19 cellular contexts compared by ENCODE assay signal in the genomic region with DNA sequence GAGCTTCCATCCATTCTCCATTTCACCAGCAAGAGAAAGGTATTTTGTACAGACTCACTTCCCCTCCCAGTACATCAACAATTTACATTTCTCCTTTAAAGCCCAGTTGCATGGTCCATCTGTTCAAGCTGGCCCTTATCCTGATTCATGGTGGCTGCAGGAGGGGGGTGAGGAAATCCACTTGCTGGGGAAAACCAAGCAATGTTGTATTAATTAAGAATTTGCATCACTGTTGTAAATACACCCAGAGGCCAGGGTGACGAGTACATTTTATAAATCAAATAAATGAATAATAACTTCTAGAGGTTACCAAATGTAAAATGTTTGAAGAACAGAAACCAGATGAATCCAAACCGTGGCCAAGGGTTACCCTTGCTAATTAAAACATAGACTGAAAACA.
"Had no signal": no experiment of that assay in that cellular context is flagged by ENCODE, and none has a peak within 500 bp of the region (broad histone marks: within the 10 kb centered on the region; RNA-seq: fewer than 3 reads in every experiment).

No MANE protein-coding gene starts in this region.

- H3K4me3 Mint-ChIP-seq: neural crest cell; T-helper 2 cell treated with Interferon-gamma antibody and Interleukin-4, amounts not matched to agents 5 μg/mL and 100 μg/mL, for 36 hours had no signal

- DNase-seq: activated CD4-positive, alpha-beta T cell treated with anti-CD3 and anti-CD28 coated beads, Interleukin-2, amount 50 U/mL, for 48 hours; activated gamma-delta T cell; adrenal gland; effector CD8-positive, alpha-beta T cell; gastrocnemius medialis; head of caudate nucleus; midbrain; stimulated activated CD4-positive, alpha-beta T cell treated with anti-CD3 and anti-CD28 coated beads, Interleukin-2, amount 100 ng/mL, for 24 hours; stimulated activated naive CD8-positive, alpha-beta T cell treated with anti-CD3 and anti-CD28 coated beads, Interleukin-15, Interleukin-2, amounts not matched to agents 100 U/mL and 50 U/mL, for 24 hours; uterus had no signal

- H3K36me3 ChIP-seq: adrenal gland, breast epithelium, esophagus muscularis mucosa, gastrocnemius medialis, prostate gland, right atrium auricular region, tibial nerve, uterus had no signal

- H3K4me1 ChIP-seq: adrenal gland, breast epithelium, esophagus muscularis mucosa, gastrocnemius medialis, prostate gland, right atrium auricular region, tibial nerve, uterus had no signal

- H3K27me3 ChIP-seq: adrenal gland, breast epithelium, esophagus muscularis mucosa, gastrocnemius medialis, right atrium auricular region, tibial nerve, uterus had no signal

- H3K27ac Mint-ChIP-seq: activated naive CD4-positive, alpha-beta T cell treated with anti-CD3 and anti-CD28 coated beads, Interleukin-2, amount 50 U/mL, for 72 hours; T-helper 2 cell treated with Interferon-gamma antibody and Interleukin-4, amounts not matched to agents 5 μg/mL and 100 μg/mL, for 36 hours had no signal

- H3K36me3 Mint-ChIP-seq: activated naive CD4-positive, alpha-beta T cell treated with anti-CD3 and anti-CD28 coated beads, Interleukin-2, amount 50 U/mL, for 72 hours had no signal

- H3K9me3 ChIP-seq: adrenal gland, breast epithelium, esophagus muscularis mucosa, gastrocnemius medialis, prostate gland, right atrium auricular region, tibial nerve, uterus had no signal

- H3K27ac ChIP-seq: adrenal gland, breast epithelium, esophagus muscularis mucosa, gastrocnemius medialis, prostate gland, right atrium auricular region, tibial nerve, uterus had no signal

- H3K4me3 ChIP-seq: adrenal gland, breast epithelium, esophagus muscularis mucosa, gastrocnemius medialis, lung, prostate gland, right atrium auricular region, tibial nerve, uterus had no signal

- H3K9me3 Mint-ChIP-seq: neural crest cell had no signal

- H3K4me1 Mint-ChIP-seq: neural crest cell had no signal

- ATAC-seq: activated naive CD4-positive, alpha-beta T cell treated with anti-CD3 and anti-CD28 coated beads, Interleukin-2, amount 50 U/mL, for 72 hours; gastrocnemius medialis; stimulated activated naive CD8-positive, alpha-beta T cell treated with anti-CD3 and anti-CD28 coated beads, Interleukin-15, Interleukin-2, amounts not matched to agents 100 U/mL and 50 U/mL, for 24 hours had no signal
